17 cellular contexts compared by ENCODE assay signal in genomic region chr12:52927964-52928363, GRCh38. TPM values are rescaled to one million over a fixed set of nuclear protein-coding genes. Genes with fewer than 3 reads are reported as not detected.
DNase-seq lines count a peak whose midpoint lies in the region; ATAC-seq, FAIRE-seq and TF ChIP-seq lines count a peak whose summit lies in the region.
"Had no signal": no experiment of that assay in that cellular context is flagged by ENCODE, and none has a peak within 500 bp of the region (broad histone marks: within the 10 kb centered on the region; RNA-seq: fewer than 3 reads in every experiment).

No MANE protein-coding gene starts in this region.

- WGBS in hepatocyte (ENCODE audit: low lambda C conversion rate, missing lambda C conversion rate) = 95% methylated on average over 4 of the region's 4 CpGs
- WGBS in pancreas, 2 donors = 64 to 71% methylated on average over 4 of the region's 4 CpGs

- H3K36me3 ChIP-seq in Caco-2 (ENCODE audit: control insufficient read depth, insufficient read depth, low read length) (no peaks in the 10 kb centered on the region), PC-9 (ENCODE audit: low read depth) (no peaks in the 10 kb centered on the region), hepatocyte (replicated peaks; ENCODE audit: insufficient read depth, low read depth) (no peaks in the 10 kb centered on the region), pancreas (no peaks in the 10 kb centered on the region)

- BruUV-seq in Caco-2 (replicated peaks; lab: Mats Ljungman, UMichigan) (no TSS peak), PC-9 (replicated peaks; lab: Mats Ljungman, UMichigan) (no TSS peak)

- peaks cover 59% of the 10 kb centered on the region for H3K4me1 ChIP-seq in Caco-2
- H3K4me1 ChIP-seq in PC-9 (replicated peaks; ENCODE audit: insufficient read depth) = peaks cover 54% of the 10 kb centered on the region
- peaks cover 43% of the 10 kb centered on the region for H3K4me1 ChIP-seq in hepatocyte (ENCODE audit: insufficient read depth)
- peaks cover 14 to 33% (median 31%) of the 10 kb centered on the region in 3 donors for H3K4me1 ChIP-seq in pancreas

- H3K4me3 Mint-ChIP-seq in Caco-2 (ENCODE audit: unreplicated experiment) = peak overlapping the region; percentile 43
- no peak overlapping the region for H3K4me3 Mint-ChIP-seq in natural killer cell
- H3K4me3 Mint-ChIP-seq: activated CD4-positive, alpha-beta T cell treated with anti-CD3 and anti-CD28 coated beads, Interleukin-2, amount 10 ng/mL, durations not matched to agents 24 days and 14 days; activated naive CD4-positive, alpha-beta T cell treated with anti-CD3 and anti-CD28 coated beads, Interleukin-2, amount 10 ng/mL, durations not matched to agents 7 days and 5 days; dendritic cell treated with granulocyte-macrophage colony-stimulating factor and Interleukin-4, amounts not matched to agents 40 ng/mL and 50 ng/mL, for 4 days had no signal

- TF ChIP-seq CTCF in Caco-2 (IDR thresholded peaks at IDR 0.05; ENCODE audit: insufficient read depth in 1 of 2, low read depth in 1 of 2, low read length in 1 of 2, severe bottlenecking in 1 of 2, unreplicated experiment in 1 of 2) (no peak), PC-9 (conservative IDR thresholded peaks at IDR 0.05) (no peak), hepatocyte (IDR thresholded peaks at IDR 0.05; ENCODE audit: poor library complexity) (no peak), pancreas (IDR thresholded peaks at IDR 0.05) (no peak), natural killer cell (IDR thresholded peaks at IDR 0.05) (no peak)

- H3K4me3 ChIP-seq in Caco-2 (ENCODE audit: low read depth, low read length) = no peak overlapping the region
- no peak overlapping the region for H3K4me3 ChIP-seq in PC-9
- H3K4me3 ChIP-seq in hepatocyte = no peak overlapping the region
- H3K4me3 ChIP-seq in pancreas = no peak overlapping the region

- H3K27me3 ChIP-seq in Caco-2 (replicated peaks; ENCODE audit: control insufficient read depth, insufficient read depth, low read length) (no peaks in the 10 kb centered on the region), PC-9 (ENCODE audit: insufficient read depth, low read depth) (no peaks in the 10 kb centered on the region), hepatocyte (no peaks in the 10 kb centered on the region), pancreas (no peaks in the 10 kb centered on the region)

- CTCF ChIA-PET in Caco-2 (lab: Charles Lee) (interaction anchor here (0.9 to 4.0 kb wide), 8 partner anchors 10 to 53 kb away, joined by 3 to 71 read pairs (median 14); partner anchors contain the start of gene KRT8), PC-9 (lab: Charles Lee) (interaction anchor here (1.0 to 3.2 kb wide), 3 partner anchors 17 to 53 kb away, joined by 4 to 19 read pairs (median 10); partner anchors contain the start of gene KRT8)

- POLR2A ChIA-PET in Caco-2 (lab: Charles Lee) = interaction anchor here (1.0 to 7.4 kb wide), 9 partner anchors 11 to 78 kb away, joined by 3 to 457 read pairs (median 11); partner anchors contain the start of genes EIF4B, KRT18 and KRT8
- POLR2A ChIA-PET in PC-9 (lab: Charles Lee; ENCODE audit: unreplicated experiment) = interaction anchor here (0.6 to 4.7 kb wide), 10 partner anchors 19 to 781 kb away, joined by 3 to 354 read pairs (median 12); partner anchors contain the start of genes KRT18 and KRT8

- H3K27ac Mint-ChIP-seq in Caco-2 (ENCODE audit: unreplicated experiment) (peak overlapping the region; percentile 98), natural killer cell (no peak overlapping the region)
- H3K27ac Mint-ChIP-seq: activated CD4-positive, alpha-beta T cell treated with anti-CD3 and anti-CD28 coated beads, Interleukin-2, amount 10 ng/mL, durations not matched to agents 24 days and 14 days; activated naive CD4-positive, alpha-beta T cell treated with anti-CD3 and anti-CD28 coated beads, Interleukin-2, amount 10 ng/mL, durations not matched to agents 7 days and 5 days; dendritic cell treated with granulocyte-macrophage colony-stimulating factor and Interleukin-4, amounts not matched to agents 40 ng/mL and 50 ng/mL, for 4 days had no signal

- intact Hi-C loops in Caco-2 (cut with micrococcal nuclease; ENCODE audit: unreplicated experiment) (loop anchor here (1.0 to 5.0 kb wide), 2 partner anchors 23 to 876 kb away; partner anchors contain the start of genes KRT8 and NR4A1), PC-9 (cut with micrococcal nuclease; ENCODE audit: unreplicated experiment) (loop anchor here (1.0 to 5.0 kb wide), 5 partner anchors 17 to 781 kb away; partner anchors contain the start of gene KRT8), pancreas (cut with DNase I) (no loop called here), natural killer cell (cut with micrococcal nuclease) (no loop called here)

- H3K27me3 Mint-ChIP-seq in Caco-2 (ENCODE audit: insufficient read depth, unreplicated experiment) (no peaks in the 10 kb centered on the region), natural killer cell (ENCODE audit: low read depth in 2 of 2) (peaks cover 6 to 9% of the 10 kb centered on the region in 2 donors)

- H3K9me3 ChIP-seq in Caco-2 (no peaks in the 10 kb centered on the region), PC-9 (ENCODE audit: insufficient read depth, low read depth) (no peaks in the 10 kb centered on the region), hepatocyte (ENCODE audit: low read depth) (no peaks in the 10 kb centered on the region), pancreas (no peaks in the 10 kb centered on the region)

- H2AFZ ChIP-seq in PC-9 = no peak overlapping the region
- no peak overlapping the region for H2AFZ ChIP-seq in hepatocyte

- peaks cover 47% of the 10 kb centered on the region for H3K36me3 Mint-ChIP-seq in Caco-2 (ENCODE audit: insufficient read depth, unreplicated experiment)
- no peaks in the 10 kb centered on the region for H3K36me3 Mint-ChIP-seq in natural killer cell
- H3K36me3 Mint-ChIP-seq: activated naive CD4-positive, alpha-beta T cell treated with anti-CD3 and anti-CD28 coated beads, Interleukin-2, amount 10 ng/mL, durations not matched to agents 7 days and 5 days had no signal

- FAIRE-seq in pancreas (lab: Jason Lieb, UNC) = no peak
- FAIRE-seq: G401.6 had no signal

- no peak for DNase-seq in Caco-2
- no peak for DNase-seq in PC-9
- no peak for DNase-seq in hepatocyte (ENCODE audit: low spot score)
- DNase-seq in pancreas = no peak
- DNase-seq in AG08396 (ENCODE audit: low spot score) = no peak
- no peak for DNase-seq in natural killer cell
- no peak for DNase-seq in GOT3 (lab: John Stamatoyannopoulos, UW)
- DNase-seq: activated CD4-positive, alpha-beta T cell treated with anti-CD3 and anti-CD28 coated beads, Interleukin-2, amount 10 ng/mL, durations not matched to agents 24 days and 14 days; activated naive CD4-positive, alpha-beta T cell treated with anti-CD3 and anti-CD28 coated beads, Interleukin-2, amount 10 ng/mL, durations not matched to agents 7 days and 5 days; MV-4-11; NCI-H2107; NCI-H524 treated with DMSO at 0.1 percent for 48 hours; OCI-M1; stimulated activated CD4-positive, alpha-beta T cell treated with anti-CD3 and anti-CD28 coated beads, Interleukin-2, amount 100 ng/mL, for 48 hours had no signal

- H4K20me1 ChIP-seq in PC-9 (ENCODE audit: insufficient read depth) (no peaks in the 10 kb centered on the region), hepatocyte (ENCODE audit: insufficient read depth, poor library complexity, severe bottlenecking) (no peaks in the 10 kb centered on the region)

- H3F3A ChIP-seq in PC-9 (ENCODE audit: insufficient read depth, low read depth) = peaks cover 40% of the 10 kb centered on the region

- no peaks in the 10 kb centered on the region for H3K79me2 ChIP-seq in PC-9 (ENCODE audit: low read depth)
- peaks cover 4% of the 10 kb centered on the region for H3K79me2 ChIP-seq in hepatocyte

- H3K4me2 ChIP-seq in PC-9 (peak overlapping the region; percentile 65), hepatocyte (peak overlapping the region; percentile 39)

- H3K4me1 Mint-ChIP-seq in Caco-2 (ENCODE audit: low read depth, unreplicated experiment) = peaks cover 53% of the 10 kb centered on the region
- no peaks in the 10 kb centered on the region for H3K4me1 Mint-ChIP-seq in natural killer cell

- no peak for ATAC-seq in pancreas
- ATAC-seq in HG03442 (IDR thresholded peaks at IDR 0.05; ENCODE audit: unreplicated experiment) = no peak
- ATAC-seq in natural killer cell = no peak

- H3K27ac ChIP-seq in PC-9 = peak overlapping the region; percentile 100
- peak overlapping the region; percentile 100 for H3K27ac ChIP-seq in hepatocyte
- H3K27ac ChIP-seq in pancreas = peak overlapping the region; percentile 88 to 91 (median 90)

- no peaks in the 10 kb centered on the region for H3K9me2 ChIP-seq in PC-9 (ENCODE audit: insufficient read depth)
- no peaks in the 10 kb centered on the region for H3K9me2 ChIP-seq in hepatocyte (replicated peaks; ENCODE audit: insufficient read depth)

- H3K9me3 Mint-ChIP-seq in Caco-2 (ENCODE audit: unreplicated experiment) (peaks cover 10% of the 10 kb centered on the region), natural killer cell (no peaks in the 10 kb centered on the region)
- H3K9me3 Mint-ChIP-seq: activated CD4-positive, alpha-beta T cell treated with anti-CD3 and anti-CD28 coated beads, Interleukin-2, amount 10 ng/mL, durations not matched to agents 24 days and 14 days; activated naive CD4-positive, alpha-beta T cell treated with anti-CD3 and anti-CD28 coated beads, Interleukin-2, amount 10 ng/mL, durations not matched to agents 7 days and 5 days; dendritic cell treated with granulocyte-macrophage colony-stimulating factor and Interleukin-4, amounts not matched to agents 40 ng/mL and 50 ng/mL, for 4 days had no signal

RNA-seq across cellular contexts. Expression of gene KRT18, which starts 21.0 kb away (rescaled TPM):
- total RNA-seq in Caco-2 (2022) (2,564 and 2,674 TPM in 2 replicates), PC-9 (2021) (2,869 and 2,977 TPM in 2 replicates), hepatocyte (676 and 753 TPM in 2 replicates), pancreas (100 to 1,000 TPM; 309 to 595 (median 384) TPM), natural killer cell (1 to 10 TPM in 1 of 3 donors, under 1 TPM in 1, not detected in 1; 0.24 to 2.5 TPM)
- polyA plus RNA-seq in hepatocyte (1,621 and 1,849 TPM in 2 replicates), pancreas (100 to 1,000 TPM; 526 to 610 TPM)

RNA-seq across cellular contexts. Expression of gene KRT8, which starts 23.1 kb away (rescaled TPM):
- total RNA-seq in Caco-2 (2022) (3,707 and 3,725 TPM in 2 replicates), PC-9 (2021) (2,689 and 2,962 TPM in 2 replicates), hepatocyte (1,376 and 1,381 TPM in 2 replicates), pancreas (100 to 1,000 TPM; 317 to 789 (median 496) TPM), natural killer cell (under 1 TPM in 2 of 3 donors, not detected in 1; 0.24 to 0.25 TPM)
- polyA plus RNA-seq in hepatocyte (2,058 and 2,283 TPM in 2 replicates), pancreas (100 to 1,000 TPM; 698 to 759 TPM)

Comparison
In these comparisons a context has a peak if more than half of its experiments do, and no peak if none do; other contexts are left out.
1. RNA of gene KRT18, which starts 21.0 kb away (total RNA-seq): 2,869 to 2,977 TPM in PC-9, 2,564 to 2,674 TPM in Caco-2, 676 to 753 TPM in hepatocyte and 309 to 595 TPM in pancreas; 0.24 to 2.5 TPM in natural killer cell; every median in the first group is over 10 times any median in the second.
2. RNA of gene KRT8, which starts 23.1 kb away (total RNA-seq): 3,707 to 3,725 TPM in Caco-2, 2,689 to 2,962 TPM in PC-9, 1,376 to 1,381 TPM in hepatocyte and 317 to 789 TPM in pancreas; 0.24 to 0.25 TPM in natural killer cell; every median in the first group is over 100 times any median in the second.
3. intact Hi-C loops: an anchor here in Caco-2 (1.0 to 5.0 kb wide) and PC-9 (1.0 to 5.0 kb wide); none called in pancreas and natural killer cell.
4. Peak in every context shown above with its lines, with median percentiles within 50 percentile points of each other: H3K27ac ChIP-seq.